In genomic region chrX:153931748-153932147, GRCh38 we compare ENCODE assay signal across 27 cellular contexts. TPM values are rescaled to one million over a fixed set of nuclear protein-coding genes. Genes with fewer than 3 reads are reported as not detected.
DNase-seq lines count a peak whose midpoint lies in the region; ATAC-seq, FAIRE-seq and TF ChIP-seq lines count a peak whose summit lies in the region.
"Had no signal": no experiment of that assay in that cellular context is flagged by ENCODE, and none has a peak within 500 bp of the region (broad histone marks: within the 10 kb centered on the region; RNA-seq: fewer than 3 reads in every experiment).

No MANE protein-coding gene starts in this region.

- H3K36me3 Mint-ChIP-seq in activated CD4-positive, alpha-beta T cell treated with anti-CD3 and anti-CD28 coated beads for 36 hours (ENCODE audit: low read depth), result peaks cover 7% of the 10 kb centered on the region
- H3K36me3 Mint-ChIP-seq in T-helper 17 cell (ENCODE audit: low read depth) (no peaks in the 10 kb centered on the region), astrocyte (ENCODE audit: low read depth, unreplicated experiment) (no peaks in the 10 kb centered on the region)

- H3K9me3 Mint-ChIP-seq in activated CD4-positive, alpha-beta T cell treated with anti-CD3 and anti-CD28 coated beads for 36 hours (ENCODE audit: low read depth), result no peaks in the 10 kb centered on the region
- no peaks in the 10 kb centered on the region for H3K9me3 Mint-ChIP-seq in astrocyte (ENCODE audit: unreplicated experiment)
- H3K9me3 Mint-ChIP-seq: activated naive CD4-positive, alpha-beta T cell treated with anti-CD3 and anti-CD28 coated beads, Interleukin-2, amount 50 U/mL, for 24 hours; stimulated activated naive CD8-positive, alpha-beta T cell treated with anti-CD3 and anti-CD28 coated beads, Interleukin-15, amount 100 ng/mL, for 72 hours had no signal

- no peak overlapping the region for H3K4me3 Mint-ChIP-seq in activated CD4-positive, alpha-beta T cell treated with anti-CD3 and anti-CD28 coated beads for 36 hours
- H3K4me3 Mint-ChIP-seq in T-helper 17 cell (no peak overlapping the region), astrocyte (ENCODE audit: unreplicated experiment) (peak overlapping the region; percentile 40)
- H3K4me3 Mint-ChIP-seq: activated naive CD4-positive, alpha-beta T cell treated with anti-CD3 and anti-CD28 coated beads, Interleukin-2, amount 50 U/mL, for 24 hours; stimulated activated naive CD8-positive, alpha-beta T cell treated with anti-CD3 and anti-CD28 coated beads, Interleukin-15, amount 100 ng/mL, for 72 hours had no signal

- POLR2A ChIA-PET in activated CD4-positive, alpha-beta T cell treated with anti-CD3 and anti-CD28 coated beads for 36 hours (lab: Charles Lee), result interaction anchor here (0.8 kb wide), 1 partner anchor 14 kb away, joined by 3 read pairs; no protein-coding TSS in a partner anchor

- DNase-seq in activated CD4-positive, alpha-beta T cell treated with anti-CD3 and anti-CD28 coated beads for 36 hours, result no peak
- no peak for DNase-seq in activated CD4-positive, alpha-beta T cell treated with anti-CD3 and anti-CD28 coated beads, Interleukin-2, amount 50 U/mL, for 48 hours
- DNase-seq in T-helper 17 cell (no peak), astrocyte (ENCODE audit: low read depth) (no peak), spleen (peak; percentile 73), A172 (ENCODE audit: low spot score) (no peak), KBM-7 (no peak), head of caudate nucleus (no peak)
- DNase-seq: 8988T; activated CD4-positive, alpha-beta T cell treated with anti-CD3 and anti-CD28 coated beads for 48 hours; cerebellar nuclear complex; GDM1; KG1; left ventricle myocardium inferior; mesendoderm; NCI-H1417; NCI-H2081 treated with DMSO at 0.1 percent for 48 hours; NCI-H774; nucleus accumbens; stimulated activated naive CD8-positive, alpha-beta T cell treated with anti-CD3 and anti-CD28 coated beads, Interleukin-15, amount 100 ng/mL, for 72 hours; tibial artery had no signal

- ATAC-seq in activated CD4-positive, alpha-beta T cell treated with anti-CD3 and anti-CD28 coated beads for 36 hours, result no peak
- ATAC-seq in T-helper 17 cell, result no peak
- ATAC-seq: sciatic nerve; stimulated activated naive CD8-positive, alpha-beta T cell treated with anti-CD3 and anti-CD28 coated beads, Interleukin-15, amount 100 ng/mL, for 72 hours had no signal

- no peaks in the 10 kb centered on the region for H3K27me3 Mint-ChIP-seq in activated CD4-positive, alpha-beta T cell treated with anti-CD3 and anti-CD28 coated beads for 36 hours
- H3K27me3 Mint-ChIP-seq in T-helper 17 cell (no peaks in the 10 kb centered on the region), astrocyte (ENCODE audit: low read depth, unreplicated experiment) (no peaks in the 10 kb centered on the region)
- H3K27me3 Mint-ChIP-seq: activated naive CD4-positive, alpha-beta T cell treated with anti-CD3 and anti-CD28 coated beads, Interleukin-2, amount 50 U/mL, for 24 hours; stimulated activated naive CD8-positive, alpha-beta T cell treated with anti-CD3 and anti-CD28 coated beads, Interleukin-15, amount 100 ng/mL, for 72 hours had no signal

- peaks cover 13% of the 10 kb centered on the region for H4K20me1 ChIP-seq in astrocyte (ENCODE audit: insufficient read depth, low read length)

- no peak for TF ChIP-seq CTCF in astrocyte (IDR thresholded peaks at IDR 0.05; ENCODE audit: insufficient read depth, low read depth, low read length)
- TF ChIP-seq CTCF in spleen (IDR thresholded peaks at IDR 0.05 in 8 of 11, conservative IDR thresholded peaks at IDR 0.05 in 3 of 11), result no peak

- H3K27ac Mint-ChIP-seq in activated CD4-positive, alpha-beta T cell treated with anti-CD3 and anti-CD28 coated beads for 36 hours, result peak overlapping the region; percentile 65
- H3K27ac Mint-ChIP-seq in T-helper 17 cell (peak overlapping the region; percentile 74), astrocyte (ENCODE audit: unreplicated experiment) (no peak overlapping the region)

- FAIRE-seq in astrocyte (lab: Jason Lieb, UNC), result no peak

- CTCF ChIA-PET in activated CD4-positive, alpha-beta T cell treated with anti-CD3 and anti-CD28 coated beads for 36 hours (lab: Charles Lee), result interaction anchor here (1.5 kb wide), 1 partner anchor 8 kb away, joined by 5 read pairs; no protein-coding TSS in a partner anchor

- H3K79me2 ChIP-seq in astrocyte (ENCODE audit: insufficient read depth, low read length), result peaks cover 34% of the 10 kb centered on the region

- H3K9me3 ChIP-seq in T-helper 17 cell (ENCODE audit: control insufficient read depth, low read length, poor library complexity, severe bottlenecking) (no peaks in the 10 kb centered on the region), astrocyte (ENCODE audit: insufficient read depth, low read depth, low read length) (no peaks in the 10 kb centered on the region), spleen (no peaks in the 10 kb centered on the region)
- H3K9me3 ChIP-seq: left ventricle myocardium inferior, prostate gland, tibial artery had no signal

- TF ChIP-seq POLR2A in spleen (IDR thresholded peaks at IDR 0.05), result no peak

- peaks cover 12% of the 10 kb centered on the region for H3K4me1 ChIP-seq in astrocyte (ENCODE audit: insufficient read depth, low read length)
- H3K4me1 ChIP-seq in spleen, result peaks cover 15 to 72% (median 54%) of the 10 kb centered on the region in 6 donors
- H3K4me1 ChIP-seq: prostate gland had no signal

- H3K4me1 Mint-ChIP-seq in activated CD4-positive, alpha-beta T cell treated with anti-CD3 and anti-CD28 coated beads for 36 hours, result peaks cover 21% of the 10 kb centered on the region
- H3K4me1 Mint-ChIP-seq in T-helper 17 cell, result peaks cover 12% of the 10 kb centered on the region
- H3K4me1 Mint-ChIP-seq in astrocyte (ENCODE audit: low read depth, unreplicated experiment), result no peaks in the 10 kb centered on the region

- in situ Hi-C loops in KBM-7 (cut with MboI; ENCODE audit: low pct_unique_long_range_greater_than_20kb, low sequenced_read_pairs), result no loop called here

- H3K9ac ChIP-seq in astrocyte (ENCODE audit: low read length), result no peak overlapping the region

- no peak overlapping the region for H2AFZ ChIP-seq in astrocyte (ENCODE audit: low read depth, low read length)

- no peaks in the 10 kb centered on the region for H3K27me3 ChIP-seq in astrocyte (ENCODE audit: insufficient read depth, low read length)
- peaks cover 0 to 9% (median 0%) of the 10 kb centered on the region in 7 donors for H3K27me3 ChIP-seq in spleen (replicated peaks in 1 of 7)
- H3K27me3 ChIP-seq: tibial artery had no signal

- H3K36me3 ChIP-seq in astrocyte (ENCODE audit: insufficient read depth, low read length) (peaks cover 4% of the 10 kb centered on the region), spleen (peaks cover 0 to 44% (median 11%) of the 10 kb centered on the region in 6 donors)
- H3K36me3 ChIP-seq: prostate gland had no signal

- no peak overlapping the region for H3K4me2 ChIP-seq in astrocyte (ENCODE audit: low read length)

- no peak overlapping the region for H3K27ac ChIP-seq in astrocyte (ENCODE audit: low read depth, low read length)
- peak overlapping the region in 2 of 8 donors; percentile 7 to 96 for H3K27ac ChIP-seq in spleen
- H3K27ac ChIP-seq: prostate gland, tibial artery had no signal

- no peak overlapping the region for H3K4me3 ChIP-seq in astrocyte (ENCODE audit: insufficient read depth, low read depth, low read length)
- H3K4me3 ChIP-seq in spleen, result no peak overlapping the region
- H3K4me3 ChIP-seq: left ventricle myocardium inferior, prostate gland, tibial artery had no signal

- 91 to 100% (median 94%) methylated on average over 8 to 13 of the region's 13 CpGs for WGBS in spleen, 5 donors

- intact Hi-C loops in activated CD4-positive, alpha-beta T cell treated with anti-CD3 and anti-CD28 coated beads for 36 hours (cut with DNase I, micrococcal nuclease), result no loop called here
- intact Hi-C loops in spleen (cut with DNase I; ENCODE audit: low total_unique reads), result no loop called here
- intact Hi-C loops in head of caudate nucleus (cut with DNase I), result no loop called here

RNA-seq across cellular contexts. Expression of gene NAA10, which starts 3.1 kb away (rescaled TPM):
- total RNA-seq in activated CD4-positive, alpha-beta T cell treated with anti-CD3 and anti-CD28 coated beads for 36 hours, result 100 to 1,000 TPM; 108 to 115 TPM
- total RNA-seq in T-helper 17 cell (10 to 100 TPM; 42.8 to 48.5 TPM), astrocyte (134 and 144 TPM in 2 replicates), spleen (10 to 100 TPM; 56.4 to 89.1 (median 85.5) TPM)
- 100 to 1,000 TPM; 123 to 174 (median 168) TPM for polyA plus RNA-seq in spleen
- total RNA-seq in A172 (2014; rRNA removed; shearing (Covaris generic)), result 210 and 249 TPM in 2 replicates

RNA-seq across cellular contexts. Expression of gene ARHGAP4, which starts 5.7 kb away (rescaled TPM):
- 100 to 1,000 TPM; 130 to 135 TPM for total RNA-seq in activated CD4-positive, alpha-beta T cell treated with anti-CD3 and anti-CD28 coated beads for 36 hours
- total RNA-seq in T-helper 17 cell, result 100 to 1,000 TPM; 374 to 404 TPM
- 3.9 and 4.3 TPM in 2 replicates for total RNA-seq in astrocyte
- total RNA-seq in spleen, result 100 to 1,000 TPM; 176 to 317 (median 236) TPM
- 100 to 1,000 TPM; 297 to 713 (median 635) TPM for polyA plus RNA-seq in spleen
- total RNA-seq in A172 (2014; rRNA removed; shearing (Covaris generic)), result 1.3 and 5.3 TPM in 2 replicates

RNA-seq across cellular contexts. Expression of gene RENBP, which starts 12.7 kb away (rescaled TPM):
- total RNA-seq in activated CD4-positive, alpha-beta T cell treated with anti-CD3 and anti-CD28 coated beads for 36 hours, result 1 to 10 TPM; 6.0 to 8.1 TPM
- total RNA-seq in T-helper 17 cell (10 to 100 TPM in 1 of 2 donors, 1 to 10 TPM in 1; 8.8 to 11.5 TPM), astrocyte (1.7 and 2.2 TPM in 2 replicates), spleen (100 to 1,000 TPM in 1 of 7 donors, 10 to 100 TPM in 6; 42.0 to 105 (median 63.6) TPM)
- 10 to 100 TPM; 44.3 to 91.3 (median 47.9) TPM for polyA plus RNA-seq in spleen
- 0.62 TPM in 2 replicates for total RNA-seq in A172 (2014; rRNA removed; shearing (Covaris generic))

RNA-seq across cellular contexts. Expression of gene AVPR2, which starts 27.3 kb away (rescaled TPM):
- not detected for total RNA-seq in activated CD4-positive, alpha-beta T cell treated with anti-CD3 and anti-CD28 coated beads for 36 hours
- total RNA-seq in T-helper 17 cell (not detected), astrocyte (not detected in 2 replicates), spleen (under 1 TPM in 1 of 7 donors, not detected in 6; 0.52 TPM)
- under 1 TPM; 0.22 to 0.77 (median 0.26) TPM for polyA plus RNA-seq in spleen
- total RNA-seq in A172 (2014; rRNA removed; shearing (Covaris generic)), result 2.0 and 2.6 TPM in 2 replicates
- total RNA-seq: HT1080; RPMI7951; T-helper 2 cell treated with Interferon-gamma antibody and Interleukin-4, amounts not matched to agents 100 ng/mL and 5 ng/mL, for 36 hours had no signal

RNA-seq across cellular contexts. Expression of gene HCFC1, which starts 39.9 kb away (rescaled TPM):
- total RNA-seq in activated CD4-positive, alpha-beta T cell treated with anti-CD3 and anti-CD28 coated beads for 36 hours, result 100 to 1,000 TPM in 1 of 2 experiments, 10 to 100 TPM in 1; 99.5 to 147 TPM
- 10 to 100 TPM; 65.7 to 65.8 TPM for total RNA-seq in T-helper 17 cell
- total RNA-seq in astrocyte, result 58.1 and 61.2 TPM in 2 replicates
- 10 to 100 TPM; 50.6 to 86.5 (median 62.1) TPM for total RNA-seq in spleen
- 10 to 100 TPM in 2 of 3 donors, 1 to 10 TPM in 1; 9.5 to 22.7 (median 11.4) TPM for polyA plus RNA-seq in spleen
- 40.8 and 41.7 TPM in 2 replicates for total RNA-seq in A172 (2014; rRNA removed; shearing (Covaris generic))

Comparison
In these comparisons a context has a peak if more than half of its experiments do, and no peak if none do; other contexts are left out.
1. RNA of gene ARHGAP4, which starts 5.7 kb away (total RNA-seq): 374 to 404 TPM in T-helper 17 cell, 176 to 317 TPM in spleen and 130 to 135 TPM in activated CD4-positive, alpha-beta T cell treated with anti-CD3 and anti-CD28 coated beads for 36 hours; 3.9 to 4.3 TPM in astrocyte and 1.3 to 5.3 TPM in A172; every median in the first group is over 10 times any median in the second.